Comparison of ENCODE assay signal across 9 cellular contexts in genomic region chr3:123799544-123800351, GRCh38.
DNase-seq lines count a peak whose midpoint lies in the region; ATAC-seq and TF ChIP-seq lines count a peak whose summit lies in the region.
"Had no signal": no experiment of that assay in that cellular context is flagged by ENCODE, and none has a peak within 500 bp of the region (broad histone marks: within the 10 kb centered on the region; RNA-seq: fewer than 3 reads in every experiment).

No MANE protein-coding gene starts in this region.

- peak; percentile 82 for ATAC-seq in left lobe of liver

- no peaks in the 10 kb centered on the region for H3K36me3 ChIP-seq in brain microvascular endothelial cell (replicated peaks)
- peaks cover 0 to 6% (median 0%) of the 10 kb centered on the region in 3 donors for H3K36me3 ChIP-seq in tibial artery

- H3K4me3 ChIP-seq in brain microvascular endothelial cell (ENCODE audit: low read depth, low read length): peak overlapping the region; percentile 4
- peak overlapping the region in 1 of 2 donors; percentile 23 for H3K4me3 ChIP-seq in tibial artery

- no peak for TF ChIP-seq CTCF in brain microvascular endothelial cell (IDR thresholded peaks at IDR 0.05; ENCODE audit: low read depth, low read length, missing control alignments)
- TF ChIP-seq CTCF in tibial artery (IDR thresholded peaks at IDR 0.05): no peak
- TF ChIP-seq CTCF in GM20000 (IDR thresholded peaks at IDR 0.05; ENCODE audit: extremely low read depth, missing control alignments): no peak

- H3K27me3 ChIP-seq in brain microvascular endothelial cell (replicated peaks) (no peaks in the 10 kb centered on the region), tibial artery (no peaks in the 10 kb centered on the region)

- H3K9me3 ChIP-seq in tibial artery: no peaks in the 10 kb centered on the region

- in situ Hi-C loops in brain microvascular endothelial cell (cut with HindIII; ENCODE audit: low pct_ligation_motif_present, low sequenced_read_pairs): no loop called here

- H3K27ac ChIP-seq in brain microvascular endothelial cell: no peak overlapping the region
- H3K27ac ChIP-seq in tibial artery: peak overlapping the region; percentile 37 to 57

- DNase-seq in HuH-7 (ENCODE audit: low spot score) (peak; percentile 58), brain microvascular endothelial cell (peak; percentile 40), left lobe of liver (ENCODE audit: low spot score) (peak; percentile 83), tibial artery (no peak), GM20000 (ENCODE audit: low spot score) (no peak), NCI-H510A treated with DMSO at 0.1 percent for 48 hours (lab: John Stamatoyannopoulos, UW) (no peak), NCI-H2029 treated with DMSO at 0.1 percent for 48 hours (lab: John Stamatoyannopoulos, UW) (no peak), DMS53 treated with DMSO at 0.1 percent for 48 hours (lab: John Stamatoyannopoulos, UW; ENCODE audit: unreplicated experiment) (no peak)
- DNase-seq: NCI-H526 had no signal

- peaks cover 0 to 16% (median 13%) of the 10 kb centered on the region in 4 donors for H3K4me1 ChIP-seq in tibial artery

- intact Hi-C loops in tibial artery (cut with DNase I; ENCODE audit: low total_unique reads): no loop called here

Comparison
In these comparisons a context has a peak if more than half of its experiments do, and no peak if none do; other contexts are left out.
1. DNase-seq: peak in HuH-7 (single experiment), brain microvascular endothelial cell (single experiment) and left lobe of liver (single experiment); none in tibial artery (0 of 2), GM20000 (single experiment), NCI-H510A treated with DMSO at 0.1 percent for 48 hours (single experiment), NCI-H2029 treated with DMSO at 0.1 percent for 48 hours (single experiment) and DMS53 treated with DMSO at 0.1 percent for 48 hours (single experiment).